14 cellular contexts compared by ENCODE assay signal in the genomic region with DNA sequence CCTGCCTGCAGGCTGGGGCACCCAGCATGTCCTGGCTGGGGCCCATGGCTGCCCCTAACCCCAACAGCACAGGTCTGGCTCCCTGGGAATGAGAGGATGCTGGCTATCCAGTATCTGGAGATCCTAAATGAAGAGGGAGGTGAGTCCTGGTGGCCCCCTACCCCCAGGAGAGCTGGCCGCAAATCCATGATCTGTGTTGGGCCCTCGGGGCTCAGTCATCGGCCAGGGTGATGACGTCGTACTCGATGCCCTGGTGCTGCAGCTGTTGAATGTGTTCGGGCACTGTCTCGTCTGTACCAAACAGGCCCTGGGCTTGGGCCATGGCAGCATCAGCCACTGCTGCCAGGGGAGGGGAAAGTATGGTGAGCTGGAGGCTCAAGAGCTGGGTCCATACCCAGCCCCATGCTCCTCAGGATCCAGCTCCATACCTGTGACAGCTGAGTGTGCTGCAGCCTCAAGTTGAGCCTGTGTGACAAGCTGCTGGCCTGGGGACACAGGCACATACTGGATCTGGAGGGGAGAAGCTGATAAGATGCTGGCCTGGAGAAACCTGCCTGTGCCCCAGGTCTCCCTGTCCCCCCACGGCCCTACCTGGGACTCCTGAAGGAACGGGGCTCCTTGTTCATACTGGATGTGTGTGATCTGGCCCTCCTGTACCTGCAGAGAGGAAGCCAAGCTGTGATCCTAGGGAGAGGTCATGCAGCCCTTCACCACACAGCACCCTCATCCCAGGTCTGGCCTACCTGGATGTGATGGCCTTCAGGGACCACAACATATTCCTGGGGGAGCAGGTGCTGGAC. TPM values are rescaled to one million over a fixed set of nuclear protein-coding genes. Genes with fewer than 3 reads are reported as not detected.
DNase-seq lines count a peak whose midpoint lies in the region; ATAC-seq and TF ChIP-seq lines count a peak whose summit lies in the region.
"Had no signal": no experiment of that assay in that cellular context is flagged by ENCODE, and none has a peak within 500 bp of the region (broad histone marks: within the 10 kb centered on the region; RNA-seq: fewer than 3 reads in every experiment).

No MANE protein-coding gene starts in this region.

- no peaks in the 10 kb centered on the region for H3K9me3 ChIP-seq in CD4-positive, CD25-positive, alpha-beta regulatory T cell (ENCODE audit: control insufficient read depth in 2 of 2, low read length in 2 of 2)
- H3K9me3 ChIP-seq in suprapubic skin = no peaks in the 10 kb centered on the region
- H3K9me3 ChIP-seq: colonic mucosa had no signal

- peak overlapping the region in 2 of 3 donors; percentile 28 to 64 for H3K27ac Mint-ChIP-seq in CD4-positive, CD25-positive, alpha-beta regulatory T cell
- peak overlapping the region; percentile 69 for H3K27ac Mint-ChIP-seq in nephron progenitor cell

- H3K4me3 Mint-ChIP-seq in CD4-positive, CD25-positive, alpha-beta regulatory T cell = no peak overlapping the region
- no peak overlapping the region for H3K4me3 Mint-ChIP-seq in nephron progenitor cell
- H3K4me3 Mint-ChIP-seq: activated naive CD8-positive, alpha-beta T cell treated with anti-CD3 and anti-CD28 coated beads, Interleukin-2, amount 10 ng/mL, durations not matched to agents 7 days and 5 days had no signal

- H3K27me3 ChIP-seq in CD4-positive, CD25-positive, alpha-beta regulatory T cell (ENCODE audit: control insufficient read depth, insufficient read depth, low read length) = no peaks in the 10 kb centered on the region
- no peaks in the 10 kb centered on the region for H3K27me3 ChIP-seq in suprapubic skin
- H3K27me3 ChIP-seq: colonic mucosa had no signal

- H3K36me3 ChIP-seq in CD4-positive, CD25-positive, alpha-beta regulatory T cell (ENCODE audit: control insufficient read depth, insufficient read depth, low read length) = peaks cover 88% of the 10 kb centered on the region
- H3K36me3 ChIP-seq in suprapubic skin = peaks cover 98% of the 10 kb centered on the region

- ATAC-seq in CD4-positive, CD25-positive, alpha-beta regulatory T cell (ENCODE audit: low read depth in 2 of 2) = no peak
- ATAC-seq in GM18861 (IDR thresholded peaks at IDR 0.05; ENCODE audit: unreplicated experiment) = no peak

- TF ChIP-seq EP300 in suprapubic skin (IDR thresholded peaks at IDR 0.05) = no peak

- H3K36me3 Mint-ChIP-seq in CD4-positive, CD25-positive, alpha-beta regulatory T cell = peaks cover 29% of the 10 kb centered on the region
- peaks cover 26% of the 10 kb centered on the region for H3K36me3 Mint-ChIP-seq in nephron progenitor cell (ENCODE audit: low read depth)

- TF ChIP-seq POLR2A in GM18951 (IDR thresholded peaks at IDR 0.05; ENCODE audit: extremely low read depth, insufficient read depth, insufficient read length) (peak; percentile 22), suprapubic skin (IDR thresholded peaks at IDR 0.05) (no peak)

- no peaks in the 10 kb centered on the region for H3K4me1 ChIP-seq in CD4-positive, CD25-positive, alpha-beta regulatory T cell (ENCODE audit: control insufficient read depth, insufficient read depth, low read length, poor library complexity, severe bottlenecking)
- peaks cover 30% of the 10 kb centered on the region for H3K4me1 ChIP-seq in suprapubic skin
- H3K4me1 ChIP-seq: colonic mucosa had no signal

- TF ChIP-seq CTCF in nephron progenitor cell (IDR thresholded peaks at IDR 0.05) = no peak
- no peak for TF ChIP-seq CTCF in suprapubic skin (IDR thresholded peaks at IDR 0.05)

- in situ Hi-C loops in GM18951 (cut with MboI; ENCODE audit: low sequenced_read_pairs, unreplicated experiment) = no loop called here

- H3K27ac ChIP-seq in CD4-positive, CD25-positive, alpha-beta regulatory T cell (ENCODE audit: insufficient read depth, low read length, poor library complexity, severe bottlenecking) = no peak overlapping the region
- H3K27ac ChIP-seq in angular gyrus (ENCODE audit: low read depth, low read length) (peak overlapping the region; percentile 31), suprapubic skin (no peak overlapping the region)
- H3K27ac ChIP-seq: colonic mucosa had no signal

- H3K4me3 ChIP-seq in CD4-positive, CD25-positive, alpha-beta regulatory T cell (ENCODE audit: low read depth, low read length) = no peak overlapping the region
- H3K4me3 ChIP-seq in suprapubic skin = no peak overlapping the region
- H3K4me3 ChIP-seq: colonic mucosa had no signal

- 52% methylated on average over 8 of the region's 10 CpGs for WGBS in suprapubic skin

- peaks cover 0 to 3% (median 0%) of the 10 kb centered on the region in 7 donors for H3K9me3 Mint-ChIP-seq in CD4-positive, CD25-positive, alpha-beta regulatory T cell
- H3K9me3 Mint-ChIP-seq in nephron progenitor cell = no peaks in the 10 kb centered on the region
- H3K9me3 Mint-ChIP-seq: activated naive CD8-positive, alpha-beta T cell treated with anti-CD3 and anti-CD28 coated beads, Interleukin-2, amount 10 ng/mL, durations not matched to agents 7 days and 5 days had no signal

- H3K4me1 Mint-ChIP-seq in CD4-positive, CD25-positive, alpha-beta regulatory T cell = peaks cover 0 to 3% (median 1%) of the 10 kb centered on the region in 4 donors
- H3K4me1 Mint-ChIP-seq in nephron progenitor cell = no peaks in the 10 kb centered on the region

- no peaks in the 10 kb centered on the region for H3K27me3 Mint-ChIP-seq in CD4-positive, CD25-positive, alpha-beta regulatory T cell
- peaks cover 3% of the 10 kb centered on the region for H3K27me3 Mint-ChIP-seq in nephron progenitor cell (ENCODE audit: low read depth, poor library complexity)
- H3K27me3 Mint-ChIP-seq: activated naive CD8-positive, alpha-beta T cell treated with anti-CD3 and anti-CD28 coated beads, Interleukin-2, amount 10 ng/mL, durations not matched to agents 7 days and 5 days had no signal

- DNase-seq in CD4-positive, CD25-positive, alpha-beta regulatory T cell = no peak
- DNase-seq in nephron progenitor cell = no peak
- no peak for DNase-seq in H4 (ENCODE audit: low spot score)
- no peak for DNase-seq in suprapubic skin (ENCODE audit: low spot score in 2 of 2)
- DNase-seq: activated naive CD8-positive, alpha-beta T cell treated with anti-CD3 and anti-CD28 coated beads, Interleukin-2, amount 10 ng/mL, durations not matched to agents 7 days and 5 days; colonic mucosa; COR-L47; midbrain; MM.1S; NCI-H2171; T-helper 1 cell had no signal

RNA-seq across cellular contexts. Expression of gene PCIF1, which starts 14.5 kb away (rescaled TPM):
- total RNA-seq in CD4-positive, CD25-positive, alpha-beta regulatory T cell = 95.3 TPM
- polyA plus RNA-seq in CD4-positive, CD25-positive, alpha-beta regulatory T cell = 10 to 100 TPM; 82.0 to 93.6 (median 91.8) TPM
- total RNA-seq in H4 (2014; rRNA removed; shearing (Covaris generic)) = 5.2 and 7.7 TPM in 2 replicates
- 10 to 100 TPM; 37.2 to 70.3 (median 42.4) TPM for total RNA-seq in suprapubic skin

RNA-seq across cellular contexts. Expression of gene ZNF335, which starts 23.1 kb away (rescaled TPM):
- total RNA-seq in CD4-positive, CD25-positive, alpha-beta regulatory T cell = 137 TPM
- polyA plus RNA-seq in CD4-positive, CD25-positive, alpha-beta regulatory T cell = 10 to 100 TPM in 3 of 4 donors, 1 to 10 TPM in 1; 8.2 to 15.1 (median 12.0) TPM
- 4.3 and 7.1 TPM in 2 replicates for total RNA-seq in H4 (2014; rRNA removed; shearing (Covaris generic))
- total RNA-seq in suprapubic skin = 10 to 100 TPM; 25.8 to 62.6 (median 35.1) TPM

RNA-seq across cellular contexts. Expression of gene PLTP, which starts 37.0 kb away (rescaled TPM):
- 0.67 TPM for total RNA-seq in CD4-positive, CD25-positive, alpha-beta regulatory T cell
- 1 to 10 TPM in 3 of 4 donors, not detected in 1; 2.0 to 4.6 (median 2.3) TPM for polyA plus RNA-seq in CD4-positive, CD25-positive, alpha-beta regulatory T cell
- total RNA-seq in H4 (2014; rRNA removed; shearing (Covaris generic)) = 1.1 and 2.2 TPM in 2 replicates
- total RNA-seq in suprapubic skin = 100 to 1,000 TPM in 1 of 4 donors, 10 to 100 TPM in 3; 49.2 to 138 (median 70.4) TPM

RNA-seq across cellular contexts. Expression of gene CTSA, which starts 57.8 kb away (rescaled TPM):
- total RNA-seq in CD4-positive, CD25-positive, alpha-beta regulatory T cell = 104 TPM
- polyA plus RNA-seq in CD4-positive, CD25-positive, alpha-beta regulatory T cell = 100 to 1,000 TPM; 148 to 190 (median 168) TPM
- total RNA-seq in H4 (2014; rRNA removed; shearing (Covaris generic)) = 102 and 150 TPM in 2 replicates
- 100 to 1,000 TPM in 3 of 4 donors, 10 to 100 TPM in 1; 95.5 to 133 (median 120) TPM for total RNA-seq in suprapubic skin

RNA-seq across cellular contexts. Expression of gene NEURL2, which starts 57.9 kb away (rescaled TPM):
- 0.76 TPM for total RNA-seq in CD4-positive, CD25-positive, alpha-beta regulatory T cell
- polyA plus RNA-seq in CD4-positive, CD25-positive, alpha-beta regulatory T cell = 1 to 10 TPM; 1.4 to 3.0 (median 2.5) TPM
- total RNA-seq in H4 (2014; rRNA removed; shearing (Covaris generic)) = 0.99 and 1.8 TPM in 2 replicates
- total RNA-seq in suprapubic skin = 10 to 100 TPM in 1 of 4 donors, 1 to 10 TPM in 3; 4.2 to 11.5 (median 5.7) TPM

Comparison
In these comparisons a context has a peak if more than half of its experiments do, and no peak if none do; other contexts are left out.
1. RNA of gene PLTP, which starts 37.0 kb away (total RNA-seq): 49.2 to 138 TPM in suprapubic skin; 1.1 to 2.2 TPM in H4 and 0.67 TPM in CD4-positive, CD25-positive, alpha-beta regulatory T cell (single experiment); every median in the first group is over 10 times any median in the second.